In the genomic region with DNA sequence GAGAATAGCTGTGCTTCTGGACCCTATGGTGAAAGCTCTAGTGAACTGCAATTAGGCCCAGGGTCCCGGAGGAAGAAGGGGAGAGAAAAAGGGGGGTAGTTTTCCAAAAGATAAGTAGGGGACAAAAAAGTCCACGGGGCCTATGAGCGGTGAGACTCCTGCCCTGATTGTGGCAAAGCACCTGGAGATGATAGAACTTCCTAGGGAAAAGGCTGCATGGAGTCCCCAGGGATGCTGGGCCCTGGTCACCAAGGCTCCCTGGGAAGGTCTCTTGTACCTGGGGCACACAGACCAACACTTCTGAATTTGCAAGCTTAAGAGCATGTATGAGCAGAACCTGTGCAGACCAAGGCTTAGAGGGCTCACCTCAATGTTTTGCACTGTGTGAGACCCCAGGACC, we compare ENCODE assay signal across 11 cellular contexts. TPM values are rescaled to one million over a fixed set of nuclear protein-coding genes. Genes with fewer than 3 reads are reported as not detected.
DNase-seq lines count a peak whose midpoint lies in the region; ATAC-seq and TF ChIP-seq lines count a peak whose summit lies in the region.
"Had no signal": no experiment of that assay in that cellular context is flagged by ENCODE, and none has a peak within 500 bp of the region (broad histone marks: within the 10 kb centered on the region; RNA-seq: fewer than 3 reads in every experiment).

No MANE protein-coding gene starts in this region.

- H3K27ac ChIP-seq in CD8-positive, alpha-beta memory T cell (ENCODE audit: low read depth, low read length), result peak overlapping the region; percentile 33
- no peak overlapping the region for H3K27ac ChIP-seq in KMS-11
- H3K27ac ChIP-seq in caudate nucleus (ENCODE audit: low read depth, low read length), result peak overlapping the region; percentile 27
- peak overlapping the region; percentile 90 to 98 (median 94) for H3K27ac ChIP-seq in gastrocnemius medialis

- no peaks in the 10 kb centered on the region for H3K36me3 ChIP-seq in CD8-positive, alpha-beta memory T cell (ENCODE audit: insufficient read depth, low read length)
- no peaks in the 10 kb centered on the region for H3K36me3 ChIP-seq in KMS-11 (ENCODE audit: insufficient read depth)
- no peaks in the 10 kb centered on the region for H3K36me3 ChIP-seq in gastrocnemius medialis
- H3K36me3 ChIP-seq: sigmoid colon had no signal

- no peak for DNase-seq in CD8-positive, alpha-beta memory T cell
- no peak for DNase-seq in caudate nucleus (lab: John Stamatoyannopoulos, UW)
- no peak for DNase-seq in gastrocnemius medialis
- DNase-seq in stimulated activated CD4-positive, alpha-beta T cell treated with anti-CD3 and anti-CD28 coated beads, Interleukin-4, amount 100 ng/mL, for 4 hours, result no peak
- DNase-seq: CD4-positive, alpha-beta T cell; effector CD4-positive, alpha-beta T cell; sigmoid colon had no signal

- H3K4me2 ChIP-seq in KMS-11, result peak overlapping the region; percentile 62

- H3K9me3 ChIP-seq in CD8-positive, alpha-beta memory T cell (ENCODE audit: low read length), result no peaks in the 10 kb centered on the region
- H3K9me3 ChIP-seq in gastrocnemius medialis, result no peaks in the 10 kb centered on the region
- H3K9me3 ChIP-seq: sigmoid colon had no signal

- H4K20me1 ChIP-seq in KMS-11 (ENCODE audit: insufficient read depth), result no peaks in the 10 kb centered on the region

- ATAC-seq in gastrocnemius medialis, result no peak
- ATAC-seq in GM18498 (IDR thresholded peaks at IDR 0.05; ENCODE audit: unreplicated experiment), result no peak
- no peak for ATAC-seq in GM18870 (IDR thresholded peaks at IDR 0.05; ENCODE audit: unreplicated experiment)

- no peak overlapping the region for H2AFZ ChIP-seq in KMS-11 (ENCODE audit: low read depth)

- CTCF ChIA-PET in CD8-positive, alpha-beta memory T cell (lab: Charles Lee), result interaction anchor here (1.4 to 6.0 kb wide), 2 partner anchors 12 to 14 kb away, joined by 4 to 45 read pairs; no protein-coding TSS in a partner anchor

- peaks cover 7% of the 10 kb centered on the region for H3K27me3 ChIP-seq in CD8-positive, alpha-beta memory T cell (ENCODE audit: insufficient read depth, low read length, poor library complexity, severe bottlenecking)
- H3K27me3 ChIP-seq in KMS-11 (ENCODE audit: insufficient read depth, low read depth) (no peaks in the 10 kb centered on the region), gastrocnemius medialis (no peaks in the 10 kb centered on the region)
- H3K27me3 ChIP-seq: sigmoid colon had no signal

- peaks cover 13 to 17% of the 10 kb centered on the region in 2 donors for H3K27me3 Mint-ChIP-seq in CD8-positive, alpha-beta memory T cell

- H3K9me3 Mint-ChIP-seq in CD8-positive, alpha-beta memory T cell, result no peaks in the 10 kb centered on the region
- H3K9me3 Mint-ChIP-seq: CD4-positive, alpha-beta T cell; stimulated activated memory B cell treated with anti-CD40 and anti-IgM and Interleukin-4, amounts not matched to agents 10 μg/mL and 1 μg/mL and 100 μg/mL, for 72 hours had no signal

- H3K27ac Mint-ChIP-seq in CD8-positive, alpha-beta memory T cell, result no peak overlapping the region
- H3K27ac Mint-ChIP-seq: CD4-positive, alpha-beta T cell; stimulated activated memory B cell treated with anti-CD40 and anti-IgM and Interleukin-4, amounts not matched to agents 10 μg/mL and 1 μg/mL and 100 μg/mL, for 72 hours had no signal

- no peaks in the 10 kb centered on the region for H3K4me1 ChIP-seq in CD8-positive, alpha-beta memory T cell (ENCODE audit: insufficient read depth, low read length)
- H3K4me1 ChIP-seq in KMS-11 (ENCODE audit: low read depth, poor library complexity, severe bottlenecking), result peaks cover 51% of the 10 kb centered on the region
- H3K4me1 ChIP-seq in gastrocnemius medialis, result peaks cover 84 to 98% of the 10 kb centered on the region in 2 donors

- in situ Hi-C loops in gastrocnemius medialis (cut with MboI; ENCODE audit: low sequenced_read_pairs in 4 of 4), result loop anchor here in 3 of 4 donors (25.0 kb wide), 1 partner anchor 254 kb away; the partner anchor contains the start of gene ARL8A (in 3 of the 3)

- TF ChIP-seq CTCF in KMS-11 (conservative IDR thresholded peaks at IDR 0.05; ENCODE audit: low read depth, low read length), result no peak
- no peak for TF ChIP-seq CTCF in gastrocnemius medialis (IDR thresholded peaks at IDR 0.05 in 4 of 5, conservative IDR thresholded peaks at IDR 0.05 in 1 of 5)

- TF ChIP-seq POLR2A in gastrocnemius medialis (IDR thresholded peaks at IDR 0.05), result no peak

- H3K4me3 Mint-ChIP-seq in CD8-positive, alpha-beta memory T cell, result no peak overlapping the region
- H3K4me3 Mint-ChIP-seq: CD4-positive, alpha-beta T cell; stimulated activated memory B cell treated with anti-CD40 and anti-IgM and Interleukin-4, amounts not matched to agents 10 μg/mL and 1 μg/mL and 100 μg/mL, for 72 hours had no signal

- no peaks in the 10 kb centered on the region for H3K36me3 Mint-ChIP-seq in CD8-positive, alpha-beta memory T cell
- H3K36me3 Mint-ChIP-seq: stimulated activated memory B cell treated with anti-CD40 and anti-IgM and Interleukin-4, amounts not matched to agents 10 μg/mL and 1 μg/mL and 100 μg/mL, for 72 hours had no signal

- no peaks in the 10 kb centered on the region for H3K79me2 ChIP-seq in KMS-11 (ENCODE audit: insufficient read depth, low read depth)

- intact Hi-C loops in gastrocnemius medialis (cut with DNase I; ENCODE audit: low total_unique reads), result loop anchor here (5.0 to 10.0 kb wide), 4 partner anchors 171 to 1392 kb away; partner anchors contain the start of gene PHLDA3

- peaks cover 0 to 5% (median 0%) of the 10 kb centered on the region in 3 donors for H3K4me1 Mint-ChIP-seq in CD8-positive, alpha-beta memory T cell

- no peak overlapping the region; the same call in 1 of the 2 replicates for H3K9ac ChIP-seq in KMS-11

- no peak overlapping the region for H3K4me3 ChIP-seq in CD8-positive, alpha-beta memory T cell (ENCODE audit: low read length)
- H3K4me3 ChIP-seq in KMS-11 (IDR thresholded peaks at IDR 0.05; ENCODE audit: insufficient read depth, low read depth, low read length) (no peak overlapping the region), gastrocnemius medialis (no peak overlapping the region)
- H3K4me3 ChIP-seq: sigmoid colon had no signal

- POLR2A ChIA-PET in CD8-positive, alpha-beta memory T cell (lab: Charles Lee), result no interaction called here

RNA-seq across cellular contexts. Expression of gene SHISA4, which starts 5.4 kb away (rescaled TPM):
- under 1 TPM; 0.24 to 0.88 TPM for total RNA-seq in CD8-positive, alpha-beta memory T cell
- polyA plus RNA-seq in CD8-positive, alpha-beta memory T cell, result 0.41 TPM
- total RNA-seq in gastrocnemius medialis, result 100 to 1,000 TPM in 2 of 4 donors, 10 to 100 TPM in 2; 76.6 to 384 (median 229) TPM

RNA-seq across cellular contexts. Expression of gene IPO9, which starts 54.3 kb away (rescaled TPM):
- 10 to 100 TPM; 65.2 to 71.2 TPM for total RNA-seq in CD8-positive, alpha-beta memory T cell
- 27.8 TPM for polyA plus RNA-seq in CD8-positive, alpha-beta memory T cell
- total RNA-seq in gastrocnemius medialis, result 10 to 100 TPM in 2 of 4 donors, 1 to 10 TPM in 2; 7.2 to 16.3 (median 10.3) TPM

Comparison
In these comparisons a context has a peak if more than half of its experiments do, and no peak if none do; other contexts are left out.
1. RNA of gene SHISA4, which starts 5.4 kb away (total RNA-seq): 76.6 to 384 TPM in gastrocnemius medialis; 0.24 to 0.88 TPM in CD8-positive, alpha-beta memory T cell; every median in the first group is over 10 times any median in the second.